In the genomic region with DNA sequence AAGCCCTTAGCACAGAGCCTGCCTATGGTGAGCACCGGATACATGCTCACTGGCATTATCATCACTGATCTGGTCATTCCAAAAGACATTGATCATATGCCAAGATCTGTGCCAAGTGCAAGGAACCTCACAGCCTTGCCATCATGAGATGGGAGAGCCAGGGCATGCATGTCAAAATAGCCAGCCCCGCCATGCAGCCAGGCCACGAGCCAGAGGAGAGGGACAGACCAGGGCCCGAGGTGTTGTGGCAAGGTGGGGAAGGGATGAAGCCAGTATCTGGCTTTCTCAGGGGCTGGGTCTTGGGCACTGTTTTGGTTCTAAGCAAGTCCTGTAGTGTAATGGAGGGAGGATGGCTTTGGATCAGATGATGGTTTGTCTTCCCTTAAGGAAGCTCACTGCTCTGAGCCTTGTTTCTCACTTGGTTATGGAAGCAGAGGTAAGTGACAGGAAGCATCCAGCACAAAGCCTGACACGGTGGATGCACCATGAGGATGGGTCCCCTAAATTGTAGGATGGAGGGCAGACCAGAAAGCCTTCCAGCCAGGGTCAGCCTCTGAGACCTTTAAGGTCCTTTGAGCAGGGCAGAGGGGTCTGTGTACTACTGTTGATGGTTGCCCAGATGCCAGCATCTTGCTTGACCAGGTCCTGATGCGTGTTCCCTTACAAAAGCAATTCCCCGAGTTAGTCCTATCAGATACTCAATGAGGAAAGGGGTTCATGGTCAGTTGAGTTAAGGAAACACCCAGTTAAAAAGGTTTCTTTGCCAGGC, we compare ENCODE assay signal across 21 cellular contexts.
"Had no signal": no experiment of that assay in that cellular context is flagged by ENCODE, and none has a peak within 500 bp of the region (broad histone marks: within the 10 kb centered on the region; RNA-seq: fewer than 3 reads in every experiment).

No MANE protein-coding gene starts in this region.

- H3K9me3 Mint-ChIP-seq: activated CD4-positive, alpha-beta memory T cell treated with anti-CD3 and anti-CD28 coated beads for 36 hours; activated naive CD8-positive, alpha-beta T cell treated with anti-CD3 and anti-CD28 coated beads for 36 hours; activated T-cell treated with anti-CD3 and anti-CD28 coated beads, Interleukin-2, amount 50 U/mL, for 4 hours; endodermal cell; naive thymus-derived CD4-positive, alpha-beta T cell; neural crest cell had no signal

- H3K27ac ChIP-seq: breast epithelium, gastroesophageal sphincter, heart left ventricle, pancreas, psoas muscle had no signal

- DNase-seq: activated CD4-positive, alpha-beta memory T cell treated with anti-CD3 and anti-CD28 coated beads for 36 hours; activated CD4-positive, alpha-beta T cell treated with anti-CD3 and anti-CD28 coated beads for 48 hours; activated CD4-positive, CD25-positive, alpha-beta regulatory T cell; activated naive CD4-positive, alpha-beta T cell treated with Interleukin-2 at 50 U/mL for 16 hours; activated naive CD8-positive, alpha-beta T cell treated with anti-CD3 and anti-CD28 coated beads for 36 hours; activated T-cell treated with anti-CD3 and anti-CD28 coated beads, Interleukin-2, amount 50 U/mL, for 4 hours; cortex of kidney; heart left ventricle; naive thymus-derived CD4-positive, alpha-beta T cell; psoas muscle; right cardiac atrium; stimulated activated CD4-positive, alpha-beta T cell treated with anti-CD3 and anti-CD28 coated beads, Interleukin-4, amount 100 ng/mL, for 4 hours; stimulated activated naive CD8-positive, alpha-beta T cell treated with anti-CD3 and anti-CD28 coated beads, Interleukin-15, Interleukin-2, amounts not matched to agents 100 U/mL and 50 U/mL, for 24 hours; T-helper 1 cell; T-helper 9 cell had no signal

- H3K27ac Mint-ChIP-seq: activated CD4-positive, alpha-beta memory T cell treated with anti-CD3 and anti-CD28 coated beads for 36 hours; activated naive CD8-positive, alpha-beta T cell treated with anti-CD3 and anti-CD28 coated beads for 36 hours; endodermal cell; naive thymus-derived CD4-positive, alpha-beta T cell had no signal

- H3K4me3 ChIP-seq: breast epithelium, gastroesophageal sphincter, heart left ventricle, pancreas, psoas muscle had no signal

- FAIRE-seq: keratinocyte, pancreas had no signal

- H3K36me3 ChIP-seq: breast epithelium, gastroesophageal sphincter, heart left ventricle, pancreas had no signal

- H3K36me3 Mint-ChIP-seq: activated CD4-positive, alpha-beta memory T cell treated with anti-CD3 and anti-CD28 coated beads for 36 hours; activated naive CD8-positive, alpha-beta T cell treated with anti-CD3 and anti-CD28 coated beads for 36 hours; naive thymus-derived CD4-positive, alpha-beta T cell had no signal

- H3K4me1 ChIP-seq: psoas muscle had no signal

- H3K27me3 ChIP-seq: breast epithelium, gastroesophageal sphincter, pancreas had no signal

- ATAC-seq: activated T-cell treated with anti-CD3 and anti-CD28 coated beads, Interleukin-2, amount 50 U/mL, for 4 hours; gastroesophageal sphincter; heart left ventricle; naive thymus-derived CD4-positive, alpha-beta T cell; right cardiac atrium; stimulated activated naive CD8-positive, alpha-beta T cell treated with anti-CD3 and anti-CD28 coated beads, Interleukin-15, Interleukin-2, amounts not matched to agents 100 U/mL and 50 U/mL, for 24 hours had no signal

- H3K4me3 Mint-ChIP-seq: activated CD4-positive, alpha-beta memory T cell treated with anti-CD3 and anti-CD28 coated beads for 36 hours; activated naive CD8-positive, alpha-beta T cell treated with anti-CD3 and anti-CD28 coated beads for 36 hours; activated T-cell treated with anti-CD3 and anti-CD28 coated beads, Interleukin-2, amount 50 U/mL, for 4 hours; endodermal cell; naive thymus-derived CD4-positive, alpha-beta T cell; neural crest cell had no signal

- H3K9me3 ChIP-seq: breast epithelium, gastroesophageal sphincter, heart left ventricle, pancreas, psoas muscle had no signal
